ENCODE assay signal across 29 cellular contexts in genomic region chr10:58382489-58382995, GRCh38.
"Had no signal": no experiment of that assay in that cellular context is flagged by ENCODE, and none has a peak within 500 bp of the region (broad histone marks: within the 10 kb centered on the region; RNA-seq: fewer than 3 reads in every experiment).

No MANE protein-coding gene starts in this region.

- H3K9me3 ChIP-seq: left lung, lower lobe of right lung, pancreas, prostate gland, suprapubic skin, tibial nerve, uterus had no signal

- H3K4me3 ChIP-seq: left lung, lower lobe of right lung, pancreas, prostate gland, skin epidermis, suprapubic skin, tibial nerve, uterus had no signal

- H3K27ac ChIP-seq: lower lobe of right lung, pancreas, prostate gland, suprapubic skin, tibial nerve, uterus had no signal

- H3K36me3 Mint-ChIP-seq: natural killer cell treated with Interleukin-12 subunit alpha and Interleukin-12 subunit beta and Interleukin-15 and Interleukin-18, amount 100 ng/mL, for 72 hours had no signal

- H3K4me3 Mint-ChIP-seq: mesothelial cell of epicardium; natural killer cell treated with Interleukin-12 subunit alpha and Interleukin-12 subunit beta and Interleukin-15 and Interleukin-18, amount 100 ng/mL, for 72 hours; stimulated activated naive CD8-positive, alpha-beta T cell treated with anti-CD3 and anti-CD28 coated beads, Interleukin-15, Interleukin-2, amounts not matched to agents 100 ng/mL and 50 ng/mL, for 24 hours had no signal

- H3K27me3 ChIP-seq: left lung, pancreas, suprapubic skin, tibial nerve, uterus had no signal

- H3K36me3 ChIP-seq: left lung, pancreas, prostate gland, uterus had no signal

- H3K27me3 Mint-ChIP-seq: naive thymus-derived CD4-positive, alpha-beta T cell; stimulated activated naive CD8-positive, alpha-beta T cell treated with anti-CD3 and anti-CD28 coated beads, Interleukin-15, Interleukin-2, amounts not matched to agents 100 ng/mL and 50 ng/mL, for 24 hours; type B pancreatic cell had no signal

- H3K9me3 Mint-ChIP-seq: mesothelial cell of epicardium; naive thymus-derived CD4-positive, alpha-beta T cell; natural killer cell treated with Interleukin-12 subunit alpha and Interleukin-12 subunit beta and Interleukin-15 and Interleukin-18, amount 100 ng/mL, for 72 hours; stimulated activated naive CD8-positive, alpha-beta T cell treated with anti-CD3 and anti-CD28 coated beads, Interleukin-15, Interleukin-2, amounts not matched to agents 100 ng/mL and 50 ng/mL, for 24 hours; type B pancreatic cell had no signal

- H3K27ac Mint-ChIP-seq: mesothelial cell of epicardium; natural killer cell treated with Interleukin-12 subunit alpha and Interleukin-12 subunit beta and Interleukin-15 and Interleukin-18, amount 100 ng/mL, for 72 hours; type B pancreatic cell had no signal

- ATAC-seq: left cardiac atrium; left lung; lower lobe of right lung; naive thymus-derived CD4-positive, alpha-beta T cell; natural killer cell treated with Interleukin-12 subunit alpha and Interleukin-12 subunit beta and Interleukin-15 and Interleukin-18, amount 100 ng/mL, for 72 hours; pancreas; right cardiac atrium; sciatic nerve had no signal

- DNase-seq: hippocampal formation; kidney glomerular epithelial cell; left cardiac atrium; left lung; lower lobe of right lung; mammary epithelial cell; mesendoderm; naive thymus-derived CD4-positive, alpha-beta T cell; nucleus accumbens; pancreas; posterior cingulate gyrus; retina; right cardiac atrium; stimulated activated CD4-positive, alpha-beta T cell treated with anti-CD3 and anti-CD28 coated beads, Interleukin-12 subunit alpha, Interleukin-12 subunit beta, amount 100 ng/mL, for 4 hours; stimulated activated CD4-positive, alpha-beta T cell treated with anti-CD3 and anti-CD28 coated beads, Interleukin-15, amount 100 ng/mL, for 24 hours; stimulated activated CD4-positive, alpha-beta T cell treated with anti-CD3 and anti-CD28 coated beads, Interleukin-2, amount 100 ng/mL, for 24 hours; stimulated activated CD4-positive, alpha-beta T cell treated with anti-CD3 and anti-CD28 coated beads, Interleukin-4, amount 100 ng/mL, for 1 hour; stimulated activated naive CD4-positive, alpha-beta T cell; uterus had no signal

- FAIRE-seq: keratinocyte, pancreas had no signal

- H3K4me1 ChIP-seq: prostate gland, uterus had no signal
